ENCODE assay signal across 14 cellular contexts in genomic region chr3:99430348-99431134, GRCh38.
DNase-seq lines count a peak whose midpoint lies in the region; ATAC-seq and TF ChIP-seq lines count a peak whose summit lies in the region.
"Had no signal": no experiment of that assay in that cellular context is flagged by ENCODE, and none has a peak within 500 bp of the region (broad histone marks: within the 10 kb centered on the region; RNA-seq: fewer than 3 reads in every experiment).

No MANE protein-coding gene starts in this region.

- ATAC-seq in GM18873 (IDR thresholded peaks at IDR 0.05; ENCODE audit: low FRiP score, unreplicated experiment) (peak; percentile 61), HG03280 (IDR thresholded peaks at IDR 0.05; ENCODE audit: unreplicated experiment) (peak; percentile 70)
- ATAC-seq: left ventricle myocardium superior; natural killer cell treated with Interleukin-12 subunit alpha and Interleukin-12 subunit beta and Interleukin-15 and Interleukin-18, amount 100 ng/mL, for 72 hours had no signal

- H3K4me1 Mint-ChIP-seq in progenitor cell of endocrine pancreas (ENCODE audit: low read depth), result no peaks in the 10 kb centered on the region

- TF ChIP-seq CTCF in progenitor cell of endocrine pancreas (IDR thresholded peaks at IDR 0.05; ENCODE audit: unreplicated experiment), result no peak

- H3K27ac Mint-ChIP-seq in progenitor cell of endocrine pancreas, result no peak overlapping the region
- H3K27ac Mint-ChIP-seq: natural killer cell treated with Interleukin-12 subunit alpha and Interleukin-12 subunit beta and Interleukin-15 and Interleukin-18, amount 100 ng/mL, for 72 hours had no signal

- H3K36me3 Mint-ChIP-seq in progenitor cell of endocrine pancreas (ENCODE audit: insufficient read depth), result no peaks in the 10 kb centered on the region
- H3K36me3 Mint-ChIP-seq: natural killer cell treated with Interleukin-12 subunit alpha and Interleukin-12 subunit beta and Interleukin-15 and Interleukin-18, amount 100 ng/mL, for 72 hours had no signal

- H3K4me3 Mint-ChIP-seq in progenitor cell of endocrine pancreas (ENCODE audit: low read depth), result no peak overlapping the region
- H3K4me3 Mint-ChIP-seq: natural killer cell treated with Interleukin-12 subunit alpha and Interleukin-12 subunit beta and Interleukin-15 and Interleukin-18, amount 100 ng/mL, for 72 hours had no signal

- H3K27me3 Mint-ChIP-seq in progenitor cell of endocrine pancreas, result no peaks in the 10 kb centered on the region
- H3K27me3 Mint-ChIP-seq: natural killer cell treated with Interleukin-12 subunit alpha and Interleukin-12 subunit beta and Interleukin-15 and Interleukin-18, amount 100 ng/mL, for 72 hours had no signal

- no peaks in the 10 kb centered on the region for H3K9me3 Mint-ChIP-seq in progenitor cell of endocrine pancreas (ENCODE audit: low read depth)

- DNase-seq in HCEC 1CT (peak; percentile 63), kidney tubule cell (ENCODE audit: low spot score) (peak; percentile 32), AG08396 (ENCODE audit: low spot score) (no peak), progenitor cell of endocrine pancreas (ENCODE audit: low spot score, unreplicated experiment) (no peak), DMS79 (lab: John Stamatoyannopoulos, UW) (no peak)
- DNase-seq in activated CD8-positive, alpha-beta memory T cell treated with anti-CD3 and anti-CD28 coated beads, Interleukin-2, amount 50 U/mL, for 4 hours, result no peak
- DNase-seq: activated effector memory CD4-positive, alpha-beta T cell treated with Interleukin-2 at 50 U/mL for 16 hours; brain microvascular endothelial cell; left ventricle myocardium superior; NCI-H1417 treated with DMSO at 0.1 percent for 48 hours; NCI-H748 treated with DMSO at 0.1 percent for 48 hours had no signal

Comparison
In these comparisons a context has a peak if more than half of its experiments do, and no peak if none do; other contexts are left out.
1. DNase-seq: peak in HCEC 1CT (single experiment) and kidney tubule cell (single experiment); none in AG08396 (single experiment), progenitor cell of endocrine pancreas (single experiment), DMS79 (single experiment) and activated CD8-positive, alpha-beta memory T cell treated with anti-CD3 and anti-CD28 coated beads, Interleukin-2, amount 50 U/mL, for 4 hours (single experiment).